In genomic region chr11:118892515-118892914, GRCh38 we compare ENCODE assay signal across 11 cellular contexts. TPM values are rescaled to one million over a fixed set of nuclear protein-coding genes. Genes with fewer than 3 reads are reported as not detected.
DNase-seq lines count a peak whose midpoint lies in the region; ATAC-seq and TF ChIP-seq lines count a peak whose summit lies in the region.
"Had no signal": no experiment of that assay in that cellular context is flagged by ENCODE, and none has a peak within 500 bp of the region (broad histone marks: within the 10 kb centered on the region; RNA-seq: fewer than 3 reads in every experiment).

No MANE protein-coding gene starts in this region.

- 59% methylated on average over 4 of the region's 4 CpGs for WGBS in SK-N-SH (ENCODE audit: low lambda C conversion rate)

- no peak overlapping the region for H3K4me2 ChIP-seq in SK-N-SH

- no peak for TF ChIP-seq CTCF in activated CD8-positive, alpha-beta T cell treated with anti-CD3 and anti-CD28 coated beads for 36 hours (IDR thresholded peaks at IDR 0.05)
- TF ChIP-seq CTCF in SK-N-SH (IDR thresholded peaks at IDR 0.05) (no peak), foreskin fibroblast (IDR thresholded peaks at IDR 0.05; ENCODE audit: low read depth, low read length) (no peak)

- no peaks in the 10 kb centered on the region for H3K27me3 Mint-ChIP-seq in activated CD8-positive, alpha-beta T cell treated with anti-CD3 and anti-CD28 coated beads for 36 hours
- no peaks in the 10 kb centered on the region for H3K27me3 Mint-ChIP-seq in naive thymus-derived CD8-positive, alpha-beta T cell

- H3K27me3 ChIP-seq in SK-N-SH (ENCODE audit: insufficient read depth): no peaks in the 10 kb centered on the region
- H3K27me3 ChIP-seq: ovary had no signal

- peaks cover 0 to 3% of the 10 kb centered on the region in 2 experiments for H3K36me3 ChIP-seq in SK-N-SH (replicated peaks in 1 of 2; ENCODE audit: control insufficient read depth in 1 of 2, insufficient read depth in 2 of 2, low read length in 1 of 2)
- H3K36me3 ChIP-seq: ovary had no signal

- H3K79me2 ChIP-seq in SK-N-SH (ENCODE audit: insufficient read depth): no peaks in the 10 kb centered on the region

- peaks cover 84% of the 10 kb centered on the region for H3K4me1 Mint-ChIP-seq in activated CD8-positive, alpha-beta T cell treated with anti-CD3 and anti-CD28 coated beads for 36 hours (ENCODE audit: low read depth)
- peaks cover 59 to 99% (median 99%) of the 10 kb centered on the region in 4 donors for H3K4me1 Mint-ChIP-seq in naive thymus-derived CD8-positive, alpha-beta T cell

- H3F3A ChIP-seq in SK-N-SH (replicated peaks; ENCODE audit: insufficient read depth): no peaks in the 10 kb centered on the region

- peak; percentile 55 for DNase-seq in GM19238 (ENCODE audit: insufficient read length, low spot score)
- peak; percentile 81 for DNase-seq in NCI-H2029 treated with DMSO at 0.1 percent for 48 hours (lab: John Stamatoyannopoulos, UW)
- peak; percentile 55 for DNase-seq in activated CD8-positive, alpha-beta T cell treated with anti-CD3 and anti-CD28 coated beads for 36 hours
- DNase-seq in naive thymus-derived CD8-positive, alpha-beta T cell: peak in 9 of 10 donors; percentile 45 to 81 (median 60)
- no peak for DNase-seq in SK-N-SH
- no peak for DNase-seq in foreskin fibroblast
- DNase-seq: hypothalamus had no signal

- TF ChIP-seq RAD21 in SK-N-SH (IDR thresholded peaks at IDR 0.05; ENCODE audit: low read length): no peak

- H3K4me3 Mint-ChIP-seq in activated CD8-positive, alpha-beta T cell treated with anti-CD3 and anti-CD28 coated beads for 36 hours: peak overlapping the region; percentile 53
- peak overlapping the region; percentile 62 to 91 (median 77) for H3K4me3 Mint-ChIP-seq in naive thymus-derived CD8-positive, alpha-beta T cell

- H3K9me3 Mint-ChIP-seq in activated CD8-positive, alpha-beta T cell treated with anti-CD3 and anti-CD28 coated beads for 36 hours: no peaks in the 10 kb centered on the region
- no peaks in the 10 kb centered on the region for H3K9me3 Mint-ChIP-seq in naive thymus-derived CD8-positive, alpha-beta T cell

- H4K20me1 ChIP-seq in SK-N-SH (ENCODE audit: insufficient read depth): no peaks in the 10 kb centered on the region

- no peak for TF ChIP-seq EP300 in SK-N-SH (IDR thresholded peaks at IDR 0.05; ENCODE audit: borderline replicate concordance in 1 of 2, low read depth in 1 of 2, low read length in 1 of 2)

- no peak overlapping the region for H2AFZ ChIP-seq in SK-N-SH (ENCODE audit: low read depth)

- peak overlapping the region; percentile 82 for H3K27ac Mint-ChIP-seq in activated CD8-positive, alpha-beta T cell treated with anti-CD3 and anti-CD28 coated beads for 36 hours
- peak overlapping the region; percentile 92 to 99 (median 98) for H3K27ac Mint-ChIP-seq in naive thymus-derived CD8-positive, alpha-beta T cell

- no peak overlapping the region for H3K9ac ChIP-seq in SK-N-SH

- ATAC-seq in activated CD8-positive, alpha-beta T cell treated with anti-CD3 and anti-CD28 coated beads for 36 hours: peak; percentile 32
- ATAC-seq in naive thymus-derived CD8-positive, alpha-beta T cell: peak; percentile 46 to 57
- ATAC-seq in GM18909 (IDR thresholded peaks at IDR 0.05; ENCODE audit: poor library complexity, unreplicated experiment): no peak

- H3K4me3 ChIP-seq in SK-N-SH (ENCODE audit: low read depth in 2 of 2, low read length in 1 of 2) (no peak overlapping the region), foreskin fibroblast (ENCODE audit: low read depth in 1 of 2, low read length in 2 of 2) (no peak overlapping the region)
- H3K4me3 ChIP-seq: ovary had no signal

- peaks cover 0 to 10% of the 10 kb centered on the region in 2 experiments; a peak in 2 of 4 replicates for H3K4me1 ChIP-seq in SK-N-SH (ENCODE audit: control insufficient read depth in 1 of 2, insufficient read depth in 2 of 2, low read depth in 1 of 2, low read length in 1 of 2)

- H3K9me2 ChIP-seq in SK-N-SH: no peaks in the 10 kb centered on the region

- POLR2A ChIA-PET in activated CD8-positive, alpha-beta T cell treated with anti-CD3 and anti-CD28 coated beads for 36 hours (lab: Charles Lee): interaction anchor here (0.9 to 1.7 kb wide), 3 partner anchors 9 to 23 kb away, joined by 3 to 5 read pairs (median 4); partner anchors contain the start of gene CXCR5
- POLR2A ChIA-PET in naive thymus-derived CD8-positive, alpha-beta T cell (lab: Charles Lee): interaction anchor here (0.5 to 7.4 kb wide), 12 partner anchors 9 to 193 kb away, joined by 3 to 130 read pairs (median 4); partner anchors contain the start of gene CXCR5
- POLR2A ChIA-PET in SK-N-SH (lab: Yijun Ruan, JAX): no interaction called here

- CTCF ChIA-PET in activated CD8-positive, alpha-beta T cell treated with anti-CD3 and anti-CD28 coated beads for 36 hours (lab: Charles Lee): interaction anchor here (1.0 to 2.9 kb wide), 4 partner anchors 14 to 203 kb away, joined by 3 to 17 read pairs (median 4); no protein-coding TSS in a partner anchor
- CTCF ChIA-PET in SK-N-SH (lab: Yijun Ruan, JAX): no interaction called here

- H3K27ac ChIP-seq in SK-N-SH (ENCODE audit: low read depth in 2 of 2, low read length in 1 of 2): no peak overlapping the region
- H3K27ac ChIP-seq: ovary, VCaP had no signal

- intact Hi-C loops in activated CD8-positive, alpha-beta T cell treated with anti-CD3 and anti-CD28 coated beads for 36 hours (cut with micrococcal nuclease): no loop called here

- H3K9me3 ChIP-seq in SK-N-SH: no peaks in the 10 kb centered on the region
- H3K9me3 ChIP-seq: ovary had no signal

- H3K36me3 Mint-ChIP-seq in activated CD8-positive, alpha-beta T cell treated with anti-CD3 and anti-CD28 coated beads for 36 hours (ENCODE audit: low read depth): peaks cover 2% of the 10 kb centered on the region
- H3K36me3 Mint-ChIP-seq in naive thymus-derived CD8-positive, alpha-beta T cell: peaks cover 0 to 16% (median 4%) of the 10 kb centered on the region in 3 donors

TF ChIP-seq in SK-N-SH, 30 proteins besides CTCF, POLR2A, EP300 and RAD21:
- TF ChIP-seq SMC3 (IDR thresholded peaks at IDR 0.05; ENCODE audit: low read depth, low read length): no peak

RNA-seq across cellular contexts. Expression of gene CXCR5, which starts 8.8 kb away (rescaled TPM):
- total RNA-seq in activated CD8-positive, alpha-beta T cell treated with anti-CD3 and anti-CD28 coated beads for 36 hours: under 1 TPM; 0.60 to 0.92 TPM
- total RNA-seq in naive thymus-derived CD8-positive, alpha-beta T cell: 1 to 10 TPM; 3.2 to 3.5 TPM
- under 1 TPM; 0.17 to 0.63 (median 0.29) TPM for polyA plus RNA-seq in naive thymus-derived CD8-positive, alpha-beta T cell
- 0.02 TPM in 1 of 2 replicates, not detected in the other for polyA plus RNA-seq in SK-N-SH (2012; rRNA removed)
- not detected in 2 replicates for polyA plus RNA-seq in SK-N-SH (2012; cell fraction: cytosol; rRNA removed)
- polyA plus RNA-seq in SK-N-SH (2012; cell fraction: nucleus; rRNA removed): not detected in 2 replicates
- total RNA-seq: LHCN-M2 had no signal

RNA-seq across cellular contexts. Expression of gene BCL9L, which starts 33.2 kb away (rescaled TPM):
- 10 to 100 TPM; 35.9 to 38.8 TPM for total RNA-seq in activated CD8-positive, alpha-beta T cell treated with anti-CD3 and anti-CD28 coated beads for 36 hours
- 100 to 1,000 TPM; 283 TPM for total RNA-seq in naive thymus-derived CD8-positive, alpha-beta T cell
- polyA plus RNA-seq in naive thymus-derived CD8-positive, alpha-beta T cell: 1 to 10 TPM; 3.1 to 8.7 (median 4.3) TPM
- polyA plus RNA-seq in SK-N-SH (2012; rRNA removed): 4.5 and 12.1 TPM in 2 replicates
- polyA plus RNA-seq in SK-N-SH (2012; cell fraction: cytosol; rRNA removed): 4.6 and 8.6 TPM in 2 replicates
- 21.7 and 24.0 TPM in 2 replicates for polyA plus RNA-seq in SK-N-SH (2012; cell fraction: nucleus; rRNA removed)

Comparison
In these comparisons a context has a peak if more than half of its experiments do, and no peak if none do; other contexts are left out.
1. DNase-seq: peak in GM19238 (single experiment), NCI-H2029 treated with DMSO at 0.1 percent for 48 hours (single experiment), activated CD8-positive, alpha-beta T cell treated with anti-CD3 and anti-CD28 coated beads for 36 hours (single experiment) and naive thymus-derived CD8-positive, alpha-beta T cell (9 of 10); none in SK-N-SH (single experiment) and foreskin fibroblast (0 of 2).
2. RNA of gene BCL9L, which starts 33.2 kb away (total RNA-seq): 283 TPM in naive thymus-derived CD8-positive, alpha-beta T cell; 35.9 to 38.8 TPM in activated CD8-positive, alpha-beta T cell treated with anti-CD3 and anti-CD28 coated beads for 36 hours; every median in the first group is over 4 times any median in the second.